32 cellular contexts compared by ENCODE assay signal in genomic region chr19:52613299-52613906, GRCh38.
"Had no signal": no experiment of that assay in that cellular context is flagged by ENCODE, and none has a peak within 500 bp of the region (broad histone marks: within the 10 kb centered on the region; RNA-seq: fewer than 3 reads in every experiment).

No MANE protein-coding gene starts in this region.

- H3K4me3 ChIP-seq: MG63, Peyer's patch, SJSA1 had no signal

- H3K4me1 ChIP-seq: Peyer's patch, SJSA1 had no signal

- H3K4me2 ChIP-seq: SK-N-SH had no signal

- H3K27ac ChIP-seq: brain microvascular endothelial cell, Peyer's patch, SJSA1 had no signal

- H3K4me1 Mint-ChIP-seq: activated CD4-positive, alpha-beta T cell treated with anti-CD3 and anti-CD28 coated beads, Interleukin-2, amount 10 ng/mL, durations not matched to agents 24 days and 14 days; activated naive CD4-positive, alpha-beta T cell treated with anti-CD3 and anti-CD28 coated beads, Interleukin-2, amount 50 U/mL, for 24 hours had no signal

- DNase-seq: activated CD4-positive, alpha-beta T cell treated with anti-CD3 and anti-CD28 coated beads, Interleukin-2, amount 10 ng/mL, durations not matched to agents 24 days and 14 days; activated CD4-positive, alpha-beta T cell treated with anti-CD3 and anti-CD28 coated beads, Interleukin-2, amount 50 U/mL, for 4 hours; activated CD8-positive, alpha-beta T cell treated with anti-CD3 and anti-CD28 coated beads for 36 hours; activated gamma-delta T cell; activated naive CD4-positive, alpha-beta T cell treated with Interleukin-2 at 50 U/mL for 16 hours; activated T-cell treated with anti-CD3 and anti-CD28 coated beads, Interleukin-2, amount 50 U/mL, for 1 hour; anterior cingulate cortex; brain microvascular endothelial cell; central memory CD4-positive, alpha-beta T cell; MG63; NCI-H1092; NCI-H1417; NCI-H146; NCI-H187; NCI-H2029 treated with DMSO at 0.1 percent for 48 hours; NCI-H2107; NCI-H2171; NCI-H510A; NCI-H526; NCI-H748 treated with DMSO at 0.1 percent for 48 hours; NK-92 treated with Interleukin-12 subunit alpha and Interleukin-12 subunit beta, amount 100 ng/mL, for 24 hours; PC-3; Peyer's patch; RPMI8226; SHP77 treated with DMSO at 0.1 percent for 48 hours; SK-N-SH had no signal

- H3K27me3 Mint-ChIP-seq: activated CD4-positive, alpha-beta T cell treated with anti-CD3 and anti-CD28 coated beads, Interleukin-2, amount 10 ng/mL, durations not matched to agents 24 days and 14 days; activated CD8-positive, alpha-beta T cell treated with anti-CD3 and anti-CD28 coated beads for 36 hours; activated naive CD4-positive, alpha-beta T cell treated with anti-CD3 and anti-CD28 coated beads, Interleukin-2, amount 50 U/mL, for 24 hours had no signal

- H3K4me3 Mint-ChIP-seq: activated CD4-positive, alpha-beta T cell treated with anti-CD3 and anti-CD28 coated beads, Interleukin-2, amount 10 ng/mL, durations not matched to agents 24 days and 14 days; activated CD8-positive, alpha-beta T cell treated with anti-CD3 and anti-CD28 coated beads for 36 hours; activated naive CD4-positive, alpha-beta T cell treated with anti-CD3 and anti-CD28 coated beads, Interleukin-2, amount 50 U/mL, for 24 hours; T-helper 1 cell treated with Interleukin-12 subunit alpha and Interleukin-12 subunit beta and Interleukin-4 antibody, amounts not matched to agents 30 μg/mL and 1 μg/mL, for 36 hours; T-helper 2 cell treated with Interferon-gamma antibody and Interleukin-4, amounts not matched to agents 5 μg/mL and 100 μg/mL, for 36 hours had no signal

- H3K27ac Mint-ChIP-seq: activated CD4-positive, alpha-beta T cell treated with anti-CD3 and anti-CD28 coated beads, Interleukin-2, amount 10 ng/mL, durations not matched to agents 24 days and 14 days; activated CD8-positive, alpha-beta T cell treated with anti-CD3 and anti-CD28 coated beads for 36 hours; activated naive CD4-positive, alpha-beta T cell treated with anti-CD3 and anti-CD28 coated beads, Interleukin-2, amount 50 U/mL, for 24 hours; activated T-helper 2 cell treated with anti-CD3 and anti-CD28 coated beads, Interferon-gamma antibody, Interleukin-2, Interleukin-4, amounts not matched to agents 10 μg/mL and 5 μg/mL and 100 μg/mL, durations not matched to agents 14 hours and 24 hours and 36 hours; T-helper 1 cell treated with Interleukin-12 subunit alpha and Interleukin-12 subunit beta and Interleukin-4 antibody, amounts not matched to agents 30 μg/mL and 1 μg/mL, for 36 hours; T-helper 2 cell treated with Interferon-gamma antibody and Interleukin-4, amounts not matched to agents 5 μg/mL and 100 μg/mL, for 36 hours had no signal

- FAIRE-seq: TTC549 had no signal

- H3K9ac ChIP-seq: SK-N-SH had no signal

- ATAC-seq: activated CD8-positive, alpha-beta T cell treated with anti-CD3 and anti-CD28 coated beads for 36 hours; PC-3 had no signal

- H3K27me3 ChIP-seq: brain microvascular endothelial cell, MG63, Peyer's patch, SJSA1 had no signal
